ENCODE assay signal across 1 cellular context in the genomic region with DNA sequence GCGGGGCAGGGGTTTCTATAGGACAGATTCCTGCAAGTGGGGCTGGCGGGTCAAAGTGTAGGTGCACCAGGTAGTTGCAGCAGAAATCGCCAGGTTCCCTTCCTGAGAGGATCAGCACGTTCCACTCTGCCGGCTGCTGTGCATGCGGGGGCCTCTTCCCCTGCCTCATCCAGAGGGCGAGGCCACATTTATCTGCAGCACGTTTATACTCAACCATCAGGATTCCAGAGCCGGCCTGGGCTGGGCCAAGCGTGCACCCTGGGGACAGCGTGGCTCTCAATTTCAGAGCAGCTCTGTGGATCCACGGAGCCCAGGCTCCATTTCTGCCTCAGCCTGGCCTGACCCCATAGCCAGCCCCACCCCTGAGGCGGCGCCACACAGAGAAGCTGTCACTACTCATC.
TF ChIP-seq lines count a peak whose summit lies in the region.

No MANE protein-coding gene starts in this region.

TF ChIP-seq in GM23338, 12 proteins besides CTCF, POLR2A, EP300 and RAD21:
- TF ChIP-seq, protein P1, sequence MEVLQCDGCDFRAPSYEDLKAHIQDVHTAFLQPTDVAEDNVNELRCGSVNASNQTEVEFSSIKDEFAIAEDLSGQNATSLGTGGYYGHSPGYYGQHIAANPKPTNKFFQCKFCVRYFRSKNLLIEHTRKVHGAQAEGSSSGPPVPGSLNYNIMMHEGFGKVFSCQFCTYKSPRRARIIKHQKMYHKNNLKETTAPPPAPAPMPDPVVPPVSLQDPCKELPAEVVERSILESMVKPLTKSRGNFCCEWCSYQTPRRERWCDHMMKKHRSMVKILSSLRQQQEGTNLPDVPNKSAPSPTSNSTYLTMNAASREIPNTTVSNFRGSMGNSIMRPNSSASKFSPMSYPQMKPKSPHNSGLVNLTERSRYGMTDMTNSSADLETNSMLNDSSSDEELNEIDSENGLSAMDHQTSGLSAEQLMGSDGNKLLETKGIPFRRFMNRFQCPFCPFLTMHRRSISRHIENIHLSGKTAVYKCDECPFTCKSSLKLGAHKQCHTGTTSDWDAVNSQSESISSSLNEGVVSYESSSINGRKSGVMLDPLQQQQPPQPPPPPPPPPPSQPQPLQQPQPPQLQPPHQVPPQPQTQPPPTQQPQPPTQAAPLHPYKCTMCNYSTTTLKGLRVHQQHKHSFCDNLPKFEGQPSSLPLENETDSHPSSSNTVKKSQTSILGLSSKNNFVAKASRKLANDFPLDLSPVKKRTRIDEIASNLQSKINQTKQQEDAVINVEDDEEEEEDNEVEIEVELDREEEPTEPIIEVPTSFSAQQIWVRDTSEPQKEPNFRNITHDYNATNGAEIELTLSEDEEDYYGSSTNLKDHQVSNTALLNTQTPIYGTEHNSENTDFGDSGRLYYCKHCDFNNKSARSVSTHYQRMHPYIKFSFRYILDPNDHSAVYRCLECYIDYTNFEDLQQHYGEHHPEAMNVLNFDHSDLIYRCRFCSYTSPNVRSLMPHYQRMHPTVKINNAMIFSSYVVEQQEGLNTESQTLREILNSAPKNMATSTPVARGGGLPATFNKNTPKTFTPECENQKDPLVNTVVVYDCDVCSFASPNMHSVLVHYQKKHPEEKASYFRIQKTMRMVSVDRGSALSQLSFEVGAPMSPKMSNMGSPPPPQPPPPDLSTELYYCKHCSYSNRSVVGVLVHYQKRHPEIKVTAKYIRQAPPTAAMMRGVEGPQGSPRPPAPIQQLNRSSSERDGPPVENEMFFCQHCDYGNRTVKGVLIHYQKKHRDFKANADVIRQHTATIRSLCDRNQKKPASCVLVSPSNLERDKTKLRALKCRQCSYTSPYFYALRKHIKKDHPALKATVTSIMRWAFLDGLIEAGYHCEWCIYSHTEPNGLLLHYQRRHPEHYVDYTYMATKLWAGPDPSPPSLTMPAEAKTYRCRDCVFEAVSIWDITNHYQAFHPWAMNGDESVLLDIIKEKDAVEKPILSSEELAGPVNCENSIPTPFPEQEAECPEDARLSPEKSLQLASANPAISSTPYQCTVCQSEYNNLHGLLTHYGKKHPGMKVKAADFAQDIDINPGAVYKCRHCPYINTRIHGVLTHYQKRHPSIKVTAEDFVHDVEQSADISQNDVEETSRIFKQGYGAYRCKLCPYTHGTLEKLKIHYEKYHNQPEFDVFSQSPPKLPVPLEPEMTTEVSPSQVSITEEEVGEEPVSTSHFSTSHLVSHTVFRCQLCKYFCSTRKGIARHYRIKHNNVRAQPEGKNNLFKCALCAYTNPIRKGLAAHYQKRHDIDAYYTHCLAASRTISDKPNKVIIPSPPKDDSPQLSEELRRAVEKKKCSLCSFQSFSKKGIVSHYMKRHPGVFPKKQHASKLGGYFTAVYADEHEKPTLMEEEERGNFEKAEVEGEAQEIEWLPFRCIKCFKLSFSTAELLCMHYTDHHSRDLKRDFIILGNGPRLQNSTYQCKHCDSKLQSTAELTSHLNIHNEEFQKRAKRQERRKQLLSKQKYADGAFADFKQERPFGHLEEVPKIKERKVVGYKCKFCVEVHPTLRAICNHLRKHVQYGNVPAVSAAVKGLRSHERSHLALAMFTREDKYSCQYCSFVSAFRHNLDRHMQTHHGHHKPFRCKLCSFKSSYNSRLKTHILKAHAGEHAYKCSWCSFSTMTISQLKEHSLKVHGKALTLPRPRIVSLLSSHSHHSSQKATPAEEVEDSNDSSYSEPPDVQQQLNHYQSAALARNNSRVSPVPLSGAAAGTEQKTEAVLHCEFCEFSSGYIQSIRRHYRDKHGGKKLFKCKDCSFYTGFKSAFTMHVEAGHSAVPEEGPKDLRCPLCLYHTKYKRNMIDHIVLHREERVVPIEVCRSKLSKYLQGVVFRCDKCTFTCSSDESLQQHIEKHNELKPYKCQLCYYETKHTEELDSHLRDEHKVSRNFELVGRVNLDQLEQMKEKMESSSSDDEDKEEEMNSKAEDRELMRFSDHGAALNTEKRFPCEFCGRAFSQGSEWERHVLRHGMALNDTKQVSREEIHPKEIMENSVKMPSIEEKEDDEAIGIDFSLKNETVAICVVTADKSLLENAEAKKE (CRISPR knock-in tag; IDR thresholded peaks at IDR 0.05): no peak
- TF ChIP-seq ZNF331 (CRISPR knock-in tag; IDR thresholded peaks at IDR 0.05; ENCODE audit: low read depth) (no peak), REST (IDR thresholded peaks at IDR 0.05; ENCODE audit: unreplicated experiment) (no peak), POLR2AphosphoS5 (IDR thresholded peaks at IDR 0.05; ENCODE audit: low read depth) (no peak), EZH2 (IDR thresholded peaks at IDR 0.05; ENCODE audit: low read depth, unreplicated experiment) (no peak), EZH2phosphoT487 (IDR thresholded peaks at IDR 0.05; ENCODE audit: unreplicated experiment) (no peak), ZNF114 (CRISPR knock-in tag; IDR thresholded peaks at IDR 0.05) (no peak), STAT1 (IDR thresholded peaks at IDR 0.05; ENCODE audit: unreplicated experiment) (no peak), CREB1 (CRISPR knock-in tag; IDR thresholded peaks at IDR 0.05; ENCODE audit: low read depth) (no peak), NANOG (IDR thresholded peaks at IDR 0.05; ENCODE audit: borderline replicate concordance) (no peak), JUNB (IDR thresholded peaks at IDR 0.05; ENCODE audit: unreplicated experiment) (no peak)
- TF ChIP-seq, protein P2, sequence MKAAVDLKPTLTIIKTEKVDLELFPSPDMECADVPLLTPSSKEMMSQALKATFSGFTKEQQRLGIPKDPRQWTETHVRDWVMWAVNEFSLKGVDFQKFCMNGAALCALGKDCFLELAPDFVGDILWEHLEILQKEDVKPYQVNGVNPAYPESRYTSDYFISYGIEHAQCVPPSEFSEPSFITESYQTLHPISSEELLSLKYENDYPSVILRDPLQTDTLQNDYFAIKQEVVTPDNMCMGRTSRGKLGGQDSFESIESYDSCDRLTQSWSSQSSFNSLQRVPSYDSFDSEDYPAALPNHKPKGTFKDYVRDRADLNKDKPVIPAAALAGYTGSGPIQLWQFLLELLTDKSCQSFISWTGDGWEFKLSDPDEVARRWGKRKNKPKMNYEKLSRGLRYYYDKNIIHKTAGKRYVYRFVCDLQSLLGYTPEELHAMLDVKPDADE (IDR thresholded peaks at IDR 0.05): no peak
